Comparison of ENCODE assay signal across 14 cellular contexts in the genomic region with DNA sequence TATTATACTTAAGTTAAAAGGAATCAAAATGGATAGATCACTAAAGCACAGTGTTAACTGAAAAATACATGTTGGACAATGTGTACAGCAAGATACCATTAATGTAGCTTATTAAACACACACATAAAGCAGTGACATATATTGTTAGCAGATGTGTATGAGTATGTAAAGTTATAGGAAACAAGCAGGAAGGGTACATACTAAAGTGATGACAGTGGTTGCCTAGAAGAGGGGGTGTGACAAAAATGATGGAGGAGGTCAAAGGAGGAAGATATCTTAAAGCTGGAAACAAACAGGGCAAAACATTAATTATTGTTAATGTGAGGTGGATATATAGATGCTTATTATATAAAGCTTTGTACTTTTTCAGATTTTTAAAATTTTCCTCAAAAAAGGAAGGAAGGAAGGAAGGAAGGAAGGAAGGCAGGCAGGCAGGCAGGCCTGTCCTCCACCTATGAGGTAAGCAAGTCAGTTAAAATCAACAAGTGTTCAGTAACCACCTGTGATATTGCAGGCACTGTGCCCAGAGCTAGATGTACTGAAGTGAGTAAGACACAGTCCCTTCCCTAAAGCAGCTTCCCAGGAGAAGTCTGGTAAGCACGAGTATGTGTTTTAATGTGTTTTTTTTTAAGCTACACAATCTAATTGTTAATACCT.
DNase-seq lines count a peak whose midpoint lies in the region; ATAC-seq and TF ChIP-seq lines count a peak whose summit lies in the region.
"Had no signal": no experiment of that assay in that cellular context is flagged by ENCODE, and none has a peak within 500 bp of the region (broad histone marks: within the 10 kb centered on the region; RNA-seq: fewer than 3 reads in every experiment).

No MANE protein-coding gene starts in this region.

- H3K27ac Mint-ChIP-seq in activated CD4-positive, alpha-beta T cell treated with anti-CD3 and anti-CD28 coated beads, Interleukin-2, amount 10 ng/mL, durations not matched to agents 7 days and 5 days, result no peak overlapping the region
- H3K27ac Mint-ChIP-seq: activated CD8-positive, alpha-beta T cell treated with anti-CD3 and anti-CD28 coated beads for 36 hours; natural killer cell treated with Interleukin-12 subunit alpha and Interleukin-12 subunit beta and Interleukin-15 and Interleukin-18, amount 100 ng/mL, for 72 hours had no signal

- H3K9me3 Mint-ChIP-seq in activated CD4-positive, alpha-beta T cell treated with anti-CD3 and anti-CD28 coated beads, Interleukin-2, amount 10 ng/mL, durations not matched to agents 7 days and 5 days, result no peaks in the 10 kb centered on the region
- H3K9me3 Mint-ChIP-seq: activated CD8-positive, alpha-beta T cell treated with anti-CD3 and anti-CD28 coated beads for 36 hours; natural killer cell treated with Interleukin-12 subunit alpha and Interleukin-12 subunit beta and Interleukin-15 and Interleukin-18, amount 100 ng/mL, for 72 hours had no signal

- no peak overlapping the region for H3K4me3 ChIP-seq in LNCaP clone FGC (ENCODE audit: low read depth, low read length)
- H3K4me3 ChIP-seq: sigmoid colon, SJCRH30 had no signal

- ATAC-seq in left lobe of liver (peak; percentile 76), HG02798 (IDR thresholded peaks at IDR 0.05; ENCODE audit: poor library complexity, unreplicated experiment) (no peak), HG03095 (IDR thresholded peaks at IDR 0.05; ENCODE audit: unreplicated experiment) (no peak), HG02610 (IDR thresholded peaks at IDR 0.05; ENCODE audit: unreplicated experiment) (no peak)
- ATAC-seq: activated CD8-positive, alpha-beta T cell treated with anti-CD3 and anti-CD28 coated beads for 36 hours; natural killer cell treated with Interleukin-12 subunit alpha and Interleukin-12 subunit beta and Interleukin-15 and Interleukin-18, amount 100 ng/mL, for 72 hours had no signal

- POLR2A ChIA-PET in activated CD4-positive, alpha-beta T cell treated with anti-CD3 and anti-CD28 coated beads, Interleukin-2, amount 10 ng/mL, durations not matched to agents 7 days and 5 days (lab: Charles Lee), result no interaction called here

- H3K4me3 Mint-ChIP-seq in activated CD4-positive, alpha-beta T cell treated with anti-CD3 and anti-CD28 coated beads, Interleukin-2, amount 10 ng/mL, durations not matched to agents 7 days and 5 days, result no peak overlapping the region
- H3K4me3 Mint-ChIP-seq: activated CD8-positive, alpha-beta T cell treated with anti-CD3 and anti-CD28 coated beads for 36 hours; natural killer cell treated with Interleukin-12 subunit alpha and Interleukin-12 subunit beta and Interleukin-15 and Interleukin-18, amount 100 ng/mL, for 72 hours had no signal

- no peaks in the 10 kb centered on the region for H3K36me3 Mint-ChIP-seq in activated CD4-positive, alpha-beta T cell treated with anti-CD3 and anti-CD28 coated beads, Interleukin-2, amount 10 ng/mL, durations not matched to agents 7 days and 5 days (ENCODE audit: low read depth)
- H3K36me3 Mint-ChIP-seq: natural killer cell treated with Interleukin-12 subunit alpha and Interleukin-12 subunit beta and Interleukin-15 and Interleukin-18, amount 100 ng/mL, for 72 hours had no signal

- TF ChIP-seq CTCF in LNCaP clone FGC (IDR thresholded peaks at IDR 0.05; ENCODE audit: control insufficient read depth, extremely low read depth, insufficient read depth), result no peak

- no peaks in the 10 kb centered on the region for H3K4me1 Mint-ChIP-seq in activated CD4-positive, alpha-beta T cell treated with anti-CD3 and anti-CD28 coated beads, Interleukin-2, amount 10 ng/mL, durations not matched to agents 7 days and 5 days

- CTCF ChIA-PET in activated CD4-positive, alpha-beta T cell treated with anti-CD3 and anti-CD28 coated beads, Interleukin-2, amount 10 ng/mL, durations not matched to agents 7 days and 5 days (lab: Charles Lee), result no interaction called here

- DNase-seq in DMS53 treated with DMSO at 0.1 percent for 48 hours (lab: John Stamatoyannopoulos, UW; ENCODE audit: unreplicated experiment) (peak; percentile 74), LNCaP clone FGC (ENCODE audit: low read depth) (peak; percentile 62), astrocyte of the hippocampus (ENCODE audit: low read depth, low spot score) (peak; percentile 45), left lobe of liver (ENCODE audit: low spot score) (no peak)
- no peak for DNase-seq in activated CD4-positive, alpha-beta T cell treated with anti-CD3 and anti-CD28 coated beads, Interleukin-2, amount 10 ng/mL, durations not matched to agents 7 days and 5 days
- DNase-seq: activated CD8-positive, alpha-beta T cell treated with anti-CD3 and anti-CD28 coated beads for 36 hours; islet precursor cell; Kasumi-1; sigmoid colon; SJCRH30 had no signal

- peaks cover 2% of the 10 kb centered on the region for H3K27me3 Mint-ChIP-seq in activated CD4-positive, alpha-beta T cell treated with anti-CD3 and anti-CD28 coated beads, Interleukin-2, amount 10 ng/mL, durations not matched to agents 7 days and 5 days

Comparison
In these comparisons a context has a peak if more than half of its experiments do, and no peak if none do; other contexts are left out.
1. DNase-seq: peak in DMS53 treated with DMSO at 0.1 percent for 48 hours (single experiment), LNCaP clone FGC (single experiment) and astrocyte of the hippocampus (single experiment); none in left lobe of liver (single experiment) and activated CD4-positive, alpha-beta T cell treated with anti-CD3 and anti-CD28 coated beads, Interleukin-2, amount 10 ng/mL, durations not matched to agents 7 days and 5 days (single experiment).